Comparison of ENCODE assay signal across 13 cellular contexts in the genomic region with DNA sequence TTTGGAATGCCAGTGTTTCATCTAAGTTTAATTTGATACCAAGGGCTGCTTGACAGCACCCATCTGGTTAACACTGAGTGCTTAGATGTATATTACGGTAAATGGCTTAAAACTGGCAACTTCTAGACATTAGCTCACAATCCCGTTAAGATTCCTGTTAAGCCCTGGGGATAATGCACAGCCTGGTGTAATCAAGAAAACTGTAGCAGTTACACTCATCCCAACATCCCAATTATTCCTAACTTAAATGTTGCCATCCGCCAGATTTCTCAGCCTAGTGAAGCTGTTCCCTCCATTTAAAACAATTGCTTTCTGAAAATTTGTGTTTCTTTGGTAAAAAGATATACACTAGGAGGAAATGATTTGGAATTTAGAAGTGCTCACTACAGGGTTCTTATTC. TPM values are rescaled to one million over a fixed set of nuclear protein-coding genes. Genes with fewer than 3 reads are reported as not detected.
A peak's percentile ranks its signal among the peaks of the same experiment; 100 is the strongest.
DNase-seq lines count a peak whose midpoint lies in the region; ATAC-seq and TF ChIP-seq lines count a peak whose summit lies in the region.
"Had no signal": no experiment of that assay in that cellular context is flagged by ENCODE, and none has a peak within 500 bp of the region (broad histone marks: within the 10 kb centered on the region; RNA-seq: fewer than 3 reads in every experiment).

No MANE protein-coding gene starts in this region.

- no peaks in the 10 kb centered on the region for H3K27me3 Mint-ChIP-seq in stimulated activated naive B cell treated with anti-CD40 and anti-IgM and Interleukin-4, amounts not matched to agents 10 μg/mL and 1 μg/mL and 100 μg/mL, for 72 hours

- H3K27ac Mint-ChIP-seq in stimulated activated naive B cell treated with anti-CD40 and anti-IgM and Interleukin-4, amounts not matched to agents 10 μg/mL and 1 μg/mL and 100 μg/mL, for 72 hours: no peak overlapping the region
- H3K27ac Mint-ChIP-seq: activated T-helper 17 cell treated with anti-CD3 and anti-CD28 coated beads, Interleukin-2, amount 50 U/mL, for 72 hours had no signal

- H2AFZ ChIP-seq in GM23248 (no peak overlapping the region), PC-3 (ENCODE audit: low read length) (no peak overlapping the region)

- ATAC-seq in lower lobe of right lung (no peak), GM19452 (IDR thresholded peaks at IDR 0.05; ENCODE audit: unreplicated experiment) (no peak), GM19324 (IDR thresholded peaks at IDR 0.05; ENCODE audit: low FRiP score, unreplicated experiment) (no peak), PC-3 (no peak)
- ATAC-seq in stimulated activated naive B cell treated with anti-CD40 and anti-IgM and Interleukin-4, amounts not matched to agents 10 μg/mL and 1 μg/mL and 100 μg/mL, for 72 hours (replicated peaks): no peak

- H3K27me3 ChIP-seq in GM23248 (replicated peaks; ENCODE audit: insufficient read depth): no peaks in the 10 kb centered on the region
- no peaks in the 10 kb centered on the region for H3K27me3 ChIP-seq in breast epithelium
- H3K27me3 ChIP-seq in lower lobe of right lung (ENCODE audit: low read depth): no peaks in the 10 kb centered on the region
- H3K27me3 ChIP-seq in PC-3 (ENCODE audit: low read length): no peaks in the 10 kb centered on the region
- H3K27me3 ChIP-seq: cardiac muscle cell had no signal

- intact Hi-C loops in breast epithelium (cut with DNase I; ENCODE audit: low total_unique reads) (no loop called here), lower lobe of right lung (cut with DNase I) (no loop called here), PC-3 (cut with micrococcal nuclease) (no loop called here)

- H3K4me1 Mint-ChIP-seq in stimulated activated naive B cell treated with anti-CD40 and anti-IgM and Interleukin-4, amounts not matched to agents 10 μg/mL and 1 μg/mL and 100 μg/mL, for 72 hours: peaks cover 50 to 67% of the 10 kb centered on the region in 2 donors

- no peak for DNase-seq in GM23248
- DNase-seq in breast epithelium (ENCODE audit: low spot score in 2 of 2): no peak
- DNase-seq in lower lobe of right lung: no peak
- DNase-seq in stimulated activated naive B cell treated with anti-CD40 and anti-IgM and Interleukin-4, amounts not matched to agents 10 μg/mL and 1 μg/mL and 100 μg/mL, for 72 hours: no peak
- no peak for DNase-seq in activated T-cell treated with anti-CD3 and anti-CD28 coated beads for 4 hours
- DNase-seq in PC-3: no peak
- DNase-seq: activated CD4-positive, alpha-beta T cell treated with anti-CD3 and anti-CD28 coated beads for 4 hours; AML-193; Karpas-422 had no signal

- H3K36me3 ChIP-seq in GM23248 (ENCODE audit: low read depth) (no peaks in the 10 kb centered on the region), breast epithelium (no peaks in the 10 kb centered on the region), lower lobe of right lung (no peaks in the 10 kb centered on the region), PC-3 (ENCODE audit: low read depth, low read length) (no peaks in the 10 kb centered on the region)
- H3K36me3 ChIP-seq: cardiac muscle cell had no signal

- peaks cover 80% of the 10 kb centered on the region for H3F3A ChIP-seq in GM23248 (ENCODE audit: insufficient read depth)
- peaks cover 2% of the 10 kb centered on the region for H3F3A ChIP-seq in PC-3 (ENCODE audit: low read length, unreplicated experiment)

- no peaks in the 10 kb centered on the region for H3K9me3 Mint-ChIP-seq in stimulated activated naive B cell treated with anti-CD40 and anti-IgM and Interleukin-4, amounts not matched to agents 10 μg/mL and 1 μg/mL and 100 μg/mL, for 72 hours
- H3K9me3 Mint-ChIP-seq: activated T-helper 17 cell treated with anti-CD3 and anti-CD28 coated beads, Interleukin-2, amount 50 U/mL, for 72 hours had no signal

- CTCF ChIA-PET in PC-3 (lab: Charles Lee): no interaction called here

- peaks cover 0 to 6% of the 10 kb centered on the region in 2 donors for H3K36me3 Mint-ChIP-seq in stimulated activated naive B cell treated with anti-CD40 and anti-IgM and Interleukin-4, amounts not matched to agents 10 μg/mL and 1 μg/mL and 100 μg/mL, for 72 hours

- TF ChIP-seq CTCF in breast epithelium (IDR thresholded peaks at IDR 0.05) (no peak), lower lobe of right lung (IDR thresholded peaks at IDR 0.05) (no peak), PC-3 (conservative IDR thresholded peaks at IDR 0.05; ENCODE audit: low read depth, low read length) (no peak)

- H3K4me2 ChIP-seq in GM23248 (ENCODE audit: unreplicated experiment): peak overlapping the region; percentile 83
- H3K4me2 ChIP-seq in PC-3 (ENCODE audit: low read length): no peak overlapping the region

- no peak for TF ChIP-seq POLR2A in breast epithelium (IDR thresholded peaks at IDR 0.05)

- no TSS peak for BruUV-seq in PC-3 (replicated peaks; lab: Mats Ljungman, UMichigan)

- in situ Hi-C loops in GM23248 (cut with MboI): no loop called here

- no peaks in the 10 kb centered on the region for H3K9me2 ChIP-seq in GM23248 (ENCODE audit: insufficient read depth)
- no peaks in the 10 kb centered on the region for H3K9me2 ChIP-seq in PC-3 (replicated peaks; ENCODE audit: low read length)

- WGBS in GM23248 (ENCODE audit: low coverage in 1 of 2, low lambda C conversion rate in 2 of 2, missing lambda C conversion rate in 2 of 2), 2 experiments: 98% methylated on average over 3 of the region's 3 CpGs

- H4K20me1 ChIP-seq in GM23248 (ENCODE audit: insufficient read depth) (no peaks in the 10 kb centered on the region), PC-3 (ENCODE audit: low read length) (no peaks in the 10 kb centered on the region)

- POLR2A ChIA-PET in PC-3 (lab: Charles Lee; ENCODE audit: unreplicated experiment): no interaction called here

- H3K9me3 ChIP-seq in GM23248 (ENCODE audit: low read depth) (no peaks in the 10 kb centered on the region), breast epithelium (no peaks in the 10 kb centered on the region), lower lobe of right lung (no peaks in the 10 kb centered on the region), PC-3 (ENCODE audit: low read length) (no peaks in the 10 kb centered on the region)

- H3K9ac ChIP-seq in GM23248: peak overlapping the region; percentile 65; the same call in 1 of the 2 replicates
- H3K9ac ChIP-seq in PC-3 (ENCODE audit: low read length): no peak overlapping the region

- peak overlapping the region; percentile 66 to 74 for H3K4me3 Mint-ChIP-seq in stimulated activated naive B cell treated with anti-CD40 and anti-IgM and Interleukin-4, amounts not matched to agents 10 μg/mL and 1 μg/mL and 100 μg/mL, for 72 hours
- H3K4me3 Mint-ChIP-seq: activated T-helper 17 cell treated with anti-CD3 and anti-CD28 coated beads, Interleukin-2, amount 50 U/mL, for 72 hours had no signal

- H3K4me1 ChIP-seq in GM23248 (ENCODE audit: insufficient read depth): peaks cover 86% of the 10 kb centered on the region
- H3K4me1 ChIP-seq in breast epithelium: peaks cover 5 to 24% of the 10 kb centered on the region in 2 donors
- H3K4me1 ChIP-seq in lower lobe of right lung: peaks cover 77% of the 10 kb centered on the region
- H3K4me1 ChIP-seq in PC-3 (ENCODE audit: insufficient read depth, low read length): peaks cover 21% of the 10 kb centered on the region

- H3K27ac ChIP-seq in GM23248: peak overlapping the region; percentile 78
- peak overlapping the region; percentile 65 to 77 for H3K27ac ChIP-seq in breast epithelium
- peak overlapping the region; percentile 47 for H3K27ac ChIP-seq in lower lobe of right lung
- H3K27ac ChIP-seq in PC-3 (ENCODE audit: low read length): no peak overlapping the region
- H3K27ac ChIP-seq: cardiac muscle cell had no signal

- H3K79me2 ChIP-seq in GM23248 (ENCODE audit: insufficient read depth) (peaks cover 92% of the 10 kb centered on the region), PC-3 (ENCODE audit: low read length) (peaks cover 90% of the 10 kb centered on the region)

- H3K4me3 ChIP-seq in GM23248: peak overlapping the region; percentile 56
- no peak overlapping the region for H3K4me3 ChIP-seq in breast epithelium
- no peak overlapping the region for H3K4me3 ChIP-seq in lower lobe of right lung
- H3K4me3 ChIP-seq in PC-3 (ENCODE audit: low read length): no peak overlapping the region
- H3K4me3 ChIP-seq: cardiac muscle cell had no signal

RNA-seq across cellular contexts. Expression of gene PPFIBP1, which starts 30.0 kb away (rescaled TPM):
- 99.7 and 101 TPM in 2 replicates for total RNA-seq in GM23248 (2014; rRNA removed; shearing (Covaris generic))
- polyA plus RNA-seq in GM23248 (2016; fragmentation: Nextera tagmentation; extraction: Ambion mirVana): 80.2 and 86.0 TPM in 2 replicates
- total RNA-seq in breast epithelium: 10 to 100 TPM; 34.4 to 86.5 (median 84.0) TPM
- total RNA-seq in lower lobe of right lung: 117 TPM
- 56.9 and 57.2 TPM in 2 replicates for total RNA-seq in PC-3 (2014; rRNA removed)
